8 cellular contexts compared by ENCODE assay signal in the genomic region with DNA sequence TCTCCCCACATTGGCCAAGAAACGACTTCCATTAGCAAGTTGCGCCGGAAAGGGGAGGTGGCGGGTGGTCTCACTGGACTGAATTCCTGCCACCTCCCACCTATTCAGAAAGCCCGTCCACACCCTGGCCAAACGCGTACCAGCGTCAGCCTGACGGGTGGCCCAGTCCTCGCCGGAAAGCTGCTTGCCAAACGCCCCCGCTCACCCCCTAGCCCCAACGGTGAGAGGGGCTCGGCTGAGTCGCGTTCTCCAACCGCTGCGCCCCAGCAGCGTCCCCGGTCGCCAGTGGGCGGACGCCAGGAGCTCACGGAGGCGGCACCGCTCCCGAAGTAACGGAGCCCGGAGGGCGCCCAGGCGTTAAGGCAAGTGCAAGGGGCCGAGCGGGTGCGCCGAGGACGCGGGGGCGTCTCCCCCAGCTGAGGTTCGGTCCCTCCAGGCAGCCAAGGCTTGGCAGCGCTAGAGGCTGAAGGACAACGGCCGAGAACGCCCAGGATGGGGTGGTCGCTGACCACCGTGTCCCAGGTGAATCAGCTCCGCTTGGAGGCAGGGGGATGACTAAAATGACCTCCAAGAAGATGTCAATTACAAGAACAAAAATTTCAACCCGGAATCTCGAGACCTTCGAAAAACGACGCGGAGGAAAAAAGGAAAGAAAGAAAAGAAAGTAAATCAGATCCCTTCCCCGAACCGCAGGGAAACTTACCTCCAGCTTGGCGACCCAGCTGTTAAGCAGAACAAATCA.
A peak's percentile ranks its signal among the peaks of the same experiment; 100 is the strongest.
DNase-seq lines count a peak whose midpoint lies in the region; ATAC-seq, FAIRE-seq and TF ChIP-seq lines count a peak whose summit lies in the region.

No MANE protein-coding gene starts in this region.

- DNase-seq in NCI-H1436 (lab: John Stamatoyannopoulos, UW) (peak; percentile 26), NCI-H1436 treated with DMSO at 0.1 percent for 48 hours (lab: John Stamatoyannopoulos, UW) (no peak), SK-N-SH (peak; percentile 78), endothelial cell of umbilical vein (ENCODE audit: low read depth, low spot score) (no peak), natural killer cell (no peak), GM12891 (ENCODE audit: insufficient read length, low spot score) (no peak), SKM-1 (lab: John Stamatoyannopoulos, UW; ENCODE audit: unreplicated experiment) (no peak)

- H3K27me3 Mint-ChIP-seq in natural killer cell (ENCODE audit: low read depth in 2 of 2), result peaks cover 41 to 53% of the 10 kb centered on the region in 2 donors

- H3K9me2 ChIP-seq in SK-N-SH, result no peaks in the 10 kb centered on the region

- no peak for FAIRE-seq in endothelial cell of umbilical vein (lab: Jason Lieb, UNC)
- no peak for FAIRE-seq in GM12891 (lab: Jason Lieb, UNC)

- H2AFZ ChIP-seq in SK-N-SH (ENCODE audit: low read depth) (peak overlapping the region; percentile 71), endothelial cell of umbilical vein (ENCODE audit: low read depth, low read length) (no peak overlapping the region)

- CTCF ChIA-PET in SK-N-SH (lab: Yijun Ruan, JAX), result interaction anchor here (0.8 to 3.0 kb wide), 8 partner anchors 11 to 599 kb away, joined by 3 to 39 read pairs (median 5); no protein-coding TSS in a partner anchor
- CTCF ChIA-PET in endothelial cell of umbilical vein (lab: Charles Lee), result interaction anchor here (0.7 to 1.5 kb wide), 2 partner anchors 10 to 35 kb away, joined by 3 read pairs; no protein-coding TSS in a partner anchor

- TF ChIP-seq POLR2A in endothelial cell of umbilical vein (IDR thresholded peaks at IDR 0.05; ENCODE audit: low read depth, low read length) (no peak), GM12891 (IDR thresholded peaks at IDR 0.05; ENCODE audit: low read depth, low read length) (no peak)

- H3K4me2 ChIP-seq in SK-N-SH (peak overlapping the region; percentile 94), endothelial cell of umbilical vein (ENCODE audit: insufficient read depth, low read length) (peak overlapping the region; percentile 43)

- peaks cover 7% of the 10 kb centered on the region for H4K20me1 ChIP-seq in SK-N-SH (ENCODE audit: insufficient read depth)
- no peaks in the 10 kb centered on the region for H4K20me1 ChIP-seq in endothelial cell of umbilical vein (replicated peaks; ENCODE audit: control insufficient read depth, extremely low read depth, insufficient read depth, low read length)

- TF ChIP-seq CTCF in SK-N-SH (IDR thresholded peaks at IDR 0.05) (no peak), endothelial cell of umbilical vein (IDR thresholded peaks at IDR 0.05; ENCODE audit: extremely low read depth in 1 of 2, insufficient read depth in 1 of 2, low read depth in 1 of 2, low read length in 2 of 2) (no peak), natural killer cell (IDR thresholded peaks at IDR 0.05) (no peak)

- no peak for TF ChIP-seq EP300 in SK-N-SH (IDR thresholded peaks at IDR 0.05; ENCODE audit: borderline replicate concordance in 1 of 2, low read depth in 1 of 2, low read length in 1 of 2)

- no TSS peak for BruUV-seq in endothelial cell of umbilical vein (replicated peaks; lab: Mats Ljungman, UMichigan)

- peak overlapping the region; percentile 67 to 85 for H3K4me3 ChIP-seq in SK-N-SH (ENCODE audit: low read depth in 2 of 2, low read length in 1 of 2)
- peak overlapping the region in 2 of 3 experiments; percentile 16 to 31 for H3K4me3 ChIP-seq in endothelial cell of umbilical vein (replicated peaks in 1 of 3; ENCODE audit: insufficient read depth in 1 of 3, low read depth in 1 of 3, low read length in 3 of 3)

- dilution Hi-C loops in endothelial cell of umbilical vein (cut with MboI; ENCODE audit: extremely low pct_ligation_motif_present, low sequenced_read_pairs), result no loop called here

- 2% methylated on average over 40 of the region's 56 CpGs for WGBS in SK-N-SH (ENCODE audit: low lambda C conversion rate)

- no peak for TF ChIP-seq RAD21 in SK-N-SH (IDR thresholded peaks at IDR 0.05; ENCODE audit: low read length)

- H3K4me1 ChIP-seq in SK-N-SH (ENCODE audit: control insufficient read depth in 1 of 2, insufficient read depth in 2 of 2, low read depth in 1 of 2, low read length in 1 of 2) (peaks cover 4 to 14% of the 10 kb centered on the region in 2 experiments; a peak in 1 of 4 replicates), endothelial cell of umbilical vein (ENCODE audit: control insufficient read depth, extremely low read depth, insufficient read depth, low read length) (peaks cover 4% of the 10 kb centered on the region)

- H3K79me2 ChIP-seq in SK-N-SH (ENCODE audit: insufficient read depth) (peaks cover 54% of the 10 kb centered on the region), endothelial cell of umbilical vein (ENCODE audit: control insufficient read depth, insufficient read depth, low read length) (no peaks in the 10 kb centered on the region)

- H3K27me3 ChIP-seq in SK-N-SH (ENCODE audit: insufficient read depth), result no peaks in the 10 kb centered on the region
- H3K27me3 ChIP-seq in endothelial cell of umbilical vein (ENCODE audit: control insufficient read depth in 2 of 2, insufficient read depth in 2 of 2, low read length in 2 of 2), result peaks cover 7 to 10% of the 10 kb centered on the region in 2 experiments

- no peaks in the 10 kb centered on the region for H3K36me3 ChIP-seq in SK-N-SH (replicated peaks in 1 of 2; ENCODE audit: control insufficient read depth in 1 of 2, insufficient read depth in 2 of 2, low read length in 1 of 2)
- no peaks in the 10 kb centered on the region for H3K36me3 ChIP-seq in endothelial cell of umbilical vein (ENCODE audit: control insufficient read depth in 2 of 2, extremely low read depth in 1 of 2, insufficient read depth in 2 of 2, low read length in 2 of 2)

- ATAC-seq in natural killer cell, result no peak
- no peak for ATAC-seq in GM19455 (IDR thresholded peaks at IDR 0.05; ENCODE audit: unreplicated experiment)

- H3K36me3 Mint-ChIP-seq in natural killer cell, result no peaks in the 10 kb centered on the region

- peaks cover 6 to 16% of the 10 kb centered on the region in 2 donors for H3K4me1 Mint-ChIP-seq in natural killer cell

- H3K27ac ChIP-seq in SK-N-SH (ENCODE audit: low read depth in 2 of 2, low read length in 1 of 2) (peak overlapping the region in 1 of 2 experiments; percentile 66; a peak in 1 of 4 replicates), endothelial cell of umbilical vein (ENCODE audit: insufficient read depth, low read depth, low read length) (no peak overlapping the region)

- no peaks in the 10 kb centered on the region for H3K9me3 Mint-ChIP-seq in natural killer cell

- POLR2A ChIA-PET in SK-N-SH (lab: Yijun Ruan, JAX), result interaction anchor here (1.0 kb wide), 1 partner anchor 17 kb away, joined by 4 read pairs; no protein-coding TSS in a partner anchor
- POLR2A ChIA-PET in endothelial cell of umbilical vein (lab: Charles Lee), result no interaction called here

- no peaks in the 10 kb centered on the region for H3K9me1 ChIP-seq in endothelial cell of umbilical vein (replicated peaks; ENCODE audit: control insufficient read depth, extremely low read depth, insufficient read depth, low read length)

- intact Hi-C loops in endothelial cell of umbilical vein (cut with micrococcal nuclease) (no loop called here), natural killer cell (cut with micrococcal nuclease) (no loop called here)

- H3K4me3 Mint-ChIP-seq in natural killer cell, result peak overlapping the region; percentile 71

- H3F3A ChIP-seq in SK-N-SH (replicated peaks; ENCODE audit: insufficient read depth), result peaks cover 6% of the 10 kb centered on the region

- no peaks in the 10 kb centered on the region for H3K9me3 ChIP-seq in SK-N-SH
- no peaks in the 10 kb centered on the region for H3K9me3 ChIP-seq in endothelial cell of umbilical vein (replicated peaks; ENCODE audit: control insufficient read depth, insufficient read depth, low read length)

- H3K9ac ChIP-seq in SK-N-SH (peak overlapping the region; percentile 79), endothelial cell of umbilical vein (replicated peaks; ENCODE audit: extremely low read depth, insufficient read depth, low read length) (no peak overlapping the region)

- H3K27ac Mint-ChIP-seq in natural killer cell, result no peak overlapping the region

TF ChIP-seq in SK-N-SH, 30 proteins besides CTCF, POLR2A, EP300 and RAD21 (continues in another document):
- TF ChIP-seq, protein P1, sequence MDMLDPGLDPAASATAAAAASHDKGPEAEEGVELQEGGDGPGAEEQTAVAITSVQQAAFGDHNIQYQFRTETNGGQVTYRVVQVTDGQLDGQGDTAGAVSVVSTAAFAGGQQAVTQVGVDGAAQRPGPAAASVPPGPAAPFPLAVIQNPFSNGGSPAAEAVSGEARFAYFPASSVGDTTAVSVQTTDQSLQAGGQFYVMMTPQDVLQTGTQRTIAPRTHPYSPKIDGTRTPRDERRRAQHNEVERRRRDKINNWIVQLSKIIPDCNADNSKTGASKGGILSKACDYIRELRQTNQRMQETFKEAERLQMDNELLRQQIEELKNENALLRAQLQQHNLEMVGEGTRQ (IDR thresholded peaks at IDR 0.05; ENCODE audit: borderline replicate concordance, low read depth, low read length), result no peak
- TF ChIP-seq FOSL2 (IDR thresholded peaks at IDR 0.05; ENCODE audit: borderline replicate concordance, low read depth) (no peak), RXRA (IDR thresholded peaks at IDR 0.05; ENCODE audit: borderline replicate concordance, low read depth) (no peak)

TF ChIP-seq in endothelial cell of umbilical vein, 7 proteins besides CTCF, POLR2A, EP300 and RAD21:
- TF ChIP-seq, protein P2, sequence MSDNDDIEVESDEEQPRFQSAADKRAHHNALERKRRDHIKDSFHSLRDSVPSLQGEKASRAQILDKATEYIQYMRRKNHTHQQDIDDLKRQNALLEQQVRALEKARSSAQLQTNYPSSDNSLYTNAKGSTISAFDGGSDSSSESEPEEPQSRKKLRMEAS (IDR thresholded peaks at IDR 0.05; ENCODE audit: insufficient read depth, insufficient read length), result no peak
- TF ChIP-seq EZH2 (IDR thresholded peaks at IDR 0.05; ENCODE audit: borderline replicate concordance, low read depth, low read length, severe bottlenecking), result peak; percentile 64

TF ChIP-seq in GM12891, 5 proteins besides CTCF, POLR2A, EP300 and RAD21:
- TF ChIP-seq POLR2AphosphoS5 (IDR thresholded peaks at IDR 0.05; ENCODE audit: low read depth, low read length) (no peak), PAX5 (IDR thresholded peaks at IDR 0.05; ENCODE audit: insufficient read depth, low read length, severe bottlenecking) (no peak), SPI1 (IDR thresholded peaks at IDR 0.05; ENCODE audit: low read depth, low read length) (no peak), TAF1 (IDR thresholded peaks at IDR 0.05; ENCODE audit: low read depth, low read length) (no peak), POU2F2 (IDR thresholded peaks at IDR 0.05; ENCODE audit: low read depth, low read length) (no peak)

Comparison
In these comparisons a context has a peak if more than half of its experiments do, and no peak if none do; other contexts are left out.
1. DNase-seq: peak in NCI-H1436 (single experiment) and SK-N-SH (single experiment); none in NCI-H1436 treated with DMSO at 0.1 percent for 48 hours (single experiment), endothelial cell of umbilical vein (single experiment), natural killer cell (single experiment), GM12891 (single experiment) and SKM-1 (single experiment).